ENCODE assay signal across 18 cellular contexts in the genomic region with DNA sequence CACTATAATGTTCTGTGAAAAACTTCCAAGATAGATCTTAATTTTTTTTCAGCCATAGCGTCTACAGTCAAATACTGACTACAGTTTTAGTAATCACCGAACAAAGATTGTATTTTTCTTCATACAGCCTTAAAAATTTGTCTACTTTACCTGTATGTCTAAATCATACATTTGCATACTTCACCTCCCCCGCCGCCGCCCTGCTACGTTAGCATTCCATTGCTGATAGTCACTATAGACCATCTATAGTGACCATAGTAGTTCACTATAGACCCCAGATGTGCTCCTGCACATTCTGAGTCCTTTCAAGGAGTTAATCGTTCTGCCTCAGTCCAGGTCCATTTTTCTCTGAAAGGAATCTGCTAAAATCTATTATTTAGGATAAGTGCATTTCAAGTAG.
"Had no signal": no experiment of that assay in that cellular context is flagged by ENCODE, and none has a peak within 500 bp of the region (broad histone marks: within the 10 kb centered on the region; RNA-seq: fewer than 3 reads in every experiment).

No MANE protein-coding gene starts in this region.

- FAIRE-seq: RCC 7860 had no signal

- DNase-seq: KBM-7, MV-4-11, NCI-H1048, NCI-H1417 treated with DMSO at 0.1 percent for 48 hours, NCI-H146, NCI-H1694 treated with DMSO at 0.1 percent for 48 hours, NCI-H1930, NCI-H2171, NCI-H226, NCI-H446, NCI-H510A, NCI-H524 treated with DMSO at 0.1 percent for 48 hours, NCI-H774, RPMI8226, SHP77, SK-N-SH, SW 1271 had no signal

- H3K9ac ChIP-seq: SK-N-SH had no signal

- H3K9me3 ChIP-seq: SK-N-SH had no signal
